21 cellular contexts compared by ENCODE assay signal in genomic region chr17:69597898-69598692, GRCh38.
A peak's percentile ranks its signal among the peaks of the same experiment; 100 is the strongest.
DNase-seq lines count a peak whose midpoint lies in the region; TF ChIP-seq lines count a peak whose summit lies in the region.
"Had no signal": no experiment of that assay in that cellular context is flagged by ENCODE, and none has a peak within 500 bp of the region (broad histone marks: within the 10 kb centered on the region; RNA-seq: fewer than 3 reads in every experiment).

No MANE protein-coding gene starts in this region.

- H3K27me3 Mint-ChIP-seq in endothelial cell (ENCODE audit: unreplicated experiment) (peaks cover 2% of the 10 kb centered on the region), nephron progenitor cell (ENCODE audit: low read depth, poor library complexity) (peaks cover 12% of the 10 kb centered on the region), type B pancreatic cell (peaks cover 4% of the 10 kb centered on the region)
- H3K27me3 Mint-ChIP-seq: IgD-negative memory B cell; naive B cell; stimulated activated naive B cell treated with anti-CD40 and anti-IgM and Interleukin-4, amounts not matched to agents 10 μg/mL and 1 μg/mL and 100 μg/mL, for 72 hours had no signal

- WGBS in mesenchymal stem cell = 70% methylated on average over 5 of the region's 7 CpGs
- WGBS in thyroid gland, 2 donors = 81 to 86% methylated on average over 7 of the region's 7 CpGs

- no peak overlapping the region for H4K8ac ChIP-seq in mesenchymal stem cell (ENCODE audit: low read length)

- no peaks in the 10 kb centered on the region for H3K79me1 ChIP-seq in mesenchymal stem cell (replicated peaks; ENCODE audit: low read length, poor library complexity, severe bottlenecking)

- no peak overlapping the region for H3K18ac ChIP-seq in mesenchymal stem cell (ENCODE audit: low read depth in 1 of 2, low read length in 2 of 2)

- H2AFZ ChIP-seq in mesenchymal stem cell (ENCODE audit: low read depth, low read length) = no peak overlapping the region

- DNase-seq in EH (ENCODE audit: low read depth) = peak; percentile 65
- peak; percentile 70 for DNase-seq in M059J (ENCODE audit: low read depth)
- peak; percentile 22 for DNase-seq in endothelial cell (ENCODE audit: low spot score)
- DNase-seq in mesenchymal stem cell = peak; percentile 77
- no peak for DNase-seq in thyroid gland
- DNase-seq in nephron progenitor cell = no peak
- no peak for DNase-seq in type B pancreatic cell (ENCODE audit: extremely low spot score, unreplicated experiment)
- DNase-seq in posterior vena cava (ENCODE audit: low spot score) = no peak
- DNase-seq: activated CD4-positive, alpha-beta T cell treated with anti-CD3 and anti-CD28 coated beads, Interleukin-2, amount 50 U/mL, for 1 hour; activated T-cell treated with anti-CD3 and anti-CD28 coated beads, Interleukin-2, amount 50 U/mL, for 72 hours; amniotic stem cell; left cardiac atrium; naive B cell; NCI-H1694; NCI-H526; RPMI8226; sigmoid colon; stimulated activated naive B cell treated with anti-CD40 and anti-IgM and Interleukin-4, amounts not matched to agents 10 μg/mL and 1 μg/mL and 100 μg/mL, for 72 hours had no signal

- no peak for TF ChIP-seq POLR2A in thyroid gland (IDR thresholded peaks at IDR 0.05)

- H3K23ac ChIP-seq in mesenchymal stem cell (ENCODE audit: low read length in 2 of 2) = no peak overlapping the region

- no peak overlapping the region for H2BK5ac ChIP-seq in mesenchymal stem cell (ENCODE audit: low read depth, low read length, poor library complexity, severe bottlenecking)

- H3K27ac ChIP-seq in mesenchymal stem cell (ENCODE audit: low read length, poor library complexity, severe bottlenecking) (no peak overlapping the region), thyroid gland (no peak overlapping the region)
- H3K27ac ChIP-seq: sigmoid colon, vagina had no signal

- H3K36me3 Mint-ChIP-seq in endothelial cell (ENCODE audit: low read depth, unreplicated experiment) (peaks cover 3% of the 10 kb centered on the region), nephron progenitor cell (ENCODE audit: low read depth) (no peaks in the 10 kb centered on the region), type B pancreatic cell (no peaks in the 10 kb centered on the region)
- H3K36me3 Mint-ChIP-seq: IgD-negative memory B cell; naive B cell; stimulated activated naive B cell treated with anti-CD40 and anti-IgM and Interleukin-4, amounts not matched to agents 10 μg/mL and 1 μg/mL and 100 μg/mL, for 72 hours had no signal

- H3K4me3 Mint-ChIP-seq in endothelial cell (ENCODE audit: unreplicated experiment) (no peak overlapping the region), nephron progenitor cell (no peak overlapping the region), type B pancreatic cell (no peak overlapping the region)
- H3K4me3 Mint-ChIP-seq: activated T-cell treated with anti-CD3 and anti-CD28 coated beads, Interleukin-2, amount 50 U/mL, for 72 hours; IgD-negative memory B cell; naive B cell; stimulated activated naive B cell treated with anti-CD40 and anti-IgM and Interleukin-4, amounts not matched to agents 10 μg/mL and 1 μg/mL and 100 μg/mL, for 72 hours; T-helper 2 cell treated with Interferon-gamma antibody and Interleukin-4, amounts not matched to agents 5 μg/mL and 100 μg/mL, for 36 hours had no signal

- H3K36me3 ChIP-seq in mesenchymal stem cell (ENCODE audit: control insufficient read depth in 1 of 2, insufficient read depth in 2 of 2, low read depth in 1 of 2, low read length in 2 of 2) (no peaks in the 10 kb centered on the region), thyroid gland (no peaks in the 10 kb centered on the region)
- H3K36me3 ChIP-seq: sigmoid colon, vagina had no signal

- intact Hi-C loops in thyroid gland (cut with DNase I) (no loop called here), posterior vena cava (cut with DNase I) (no loop called here)

- H3K9me3 Mint-ChIP-seq in endothelial cell (ENCODE audit: unreplicated experiment) (no peaks in the 10 kb centered on the region), nephron progenitor cell (no peaks in the 10 kb centered on the region), type B pancreatic cell (no peaks in the 10 kb centered on the region)
- H3K9me3 Mint-ChIP-seq: activated T-cell treated with anti-CD3 and anti-CD28 coated beads, Interleukin-2, amount 50 U/mL, for 72 hours; naive B cell; stimulated activated naive B cell treated with anti-CD40 and anti-IgM and Interleukin-4, amounts not matched to agents 10 μg/mL and 1 μg/mL and 100 μg/mL, for 72 hours had no signal

- H3K27me3 ChIP-seq in mesenchymal stem cell (ENCODE audit: control insufficient read depth in 1 of 2, insufficient read depth in 1 of 2, low read length in 2 of 2) = no peaks in the 10 kb centered on the region
- no peaks in the 10 kb centered on the region for H3K27me3 ChIP-seq in thyroid gland
- H3K27me3 ChIP-seq: sigmoid colon, vagina had no signal

- H3K9ac ChIP-seq in mesenchymal stem cell (ENCODE audit: low read length) = no peak overlapping the region

- H3K4me3 ChIP-seq in mesenchymal stem cell (ENCODE audit: insufficient read depth in 1 of 2, low read depth in 1 of 2, low read length in 2 of 2) = no peak overlapping the region
- H3K4me3 ChIP-seq in thyroid gland (replicated peaks in 1 of 3) = no peak overlapping the region
- H3K4me3 ChIP-seq: sigmoid colon, vagina had no signal

- no peak overlapping the region for H2AK5ac ChIP-seq in mesenchymal stem cell (ENCODE audit: low read length, severe bottlenecking)

- H3K14ac ChIP-seq in mesenchymal stem cell (ENCODE audit: low read length in 2 of 2) = no peak overlapping the region

- H3K27ac Mint-ChIP-seq in endothelial cell (ENCODE audit: unreplicated experiment) (peak overlapping the region; percentile 89), nephron progenitor cell (no peak overlapping the region), type B pancreatic cell (no peak overlapping the region)
- H3K27ac Mint-ChIP-seq: activated T-cell treated with anti-CD3 and anti-CD28 coated beads, Interleukin-2, amount 50 U/mL, for 72 hours; IgD-negative memory B cell; naive B cell; stimulated activated naive B cell treated with anti-CD40 and anti-IgM and Interleukin-4, amounts not matched to agents 10 μg/mL and 1 μg/mL and 100 μg/mL, for 72 hours; T-helper 2 cell treated with Interferon-gamma antibody and Interleukin-4, amounts not matched to agents 5 μg/mL and 100 μg/mL, for 36 hours had no signal

- H3K4me1 Mint-ChIP-seq in endothelial cell (ENCODE audit: unreplicated experiment) (peaks cover 68% of the 10 kb centered on the region), nephron progenitor cell (no peaks in the 10 kb centered on the region), type B pancreatic cell (ENCODE audit: unreplicated experiment) (no peaks in the 10 kb centered on the region)
- H3K4me1 Mint-ChIP-seq: IgD-negative memory B cell had no signal

- no peak overlapping the region for H2BK15ac ChIP-seq in mesenchymal stem cell (ENCODE audit: low read depth, poor library complexity, severe bottlenecking)

- no peak overlapping the region for H4K91ac ChIP-seq in mesenchymal stem cell (ENCODE audit: low read length)

- H3K9me3 ChIP-seq in mesenchymal stem cell (ENCODE audit: control insufficient read depth, low read length) (no peaks in the 10 kb centered on the region), thyroid gland (no peaks in the 10 kb centered on the region)
- H3K9me3 ChIP-seq: sigmoid colon, vagina had no signal

- no peak overlapping the region for H3K4ac ChIP-seq in mesenchymal stem cell (ENCODE audit: low read depth in 1 of 2, low read length in 2 of 2)

- TF ChIP-seq CTCF in endothelial cell (IDR thresholded peaks at IDR 0.05; ENCODE audit: unreplicated experiment) = no peak
- TF ChIP-seq CTCF in thyroid gland (IDR thresholded peaks at IDR 0.05) = no peak
- TF ChIP-seq CTCF in nephron progenitor cell (IDR thresholded peaks at IDR 0.05) = no peak
- TF ChIP-seq CTCF in type B pancreatic cell (conservative IDR thresholded peaks at IDR 0.05) = no peak

- no peak overlapping the region for H3K4me2 ChIP-seq in mesenchymal stem cell (ENCODE audit: low read length, poor library complexity, severe bottlenecking)

- no peaks in the 10 kb centered on the region for H3K4me1 ChIP-seq in mesenchymal stem cell (ENCODE audit: control insufficient read depth, insufficient read depth, low read depth, low read length)
- H3K4me1 ChIP-seq in thyroid gland = peaks cover 7 to 11% of the 10 kb centered on the region in 2 donors
- H3K4me1 ChIP-seq: vagina had no signal

- no peak overlapping the region for H2BK12ac ChIP-seq in mesenchymal stem cell (ENCODE audit: low read length in 2 of 2)

- no peak overlapping the region for H2BK120ac ChIP-seq in mesenchymal stem cell (ENCODE audit: low read depth, low read length)

Comparison
In these comparisons a context has a peak if more than half of its experiments do, and no peak if none do; other contexts are left out.
1. DNase-seq: peak in EH (single experiment), M059J (single experiment), endothelial cell (single experiment) and mesenchymal stem cell (single experiment); none in thyroid gland (0 of 2), nephron progenitor cell (single experiment), type B pancreatic cell (single experiment) and posterior vena cava (single experiment).